13 cellular contexts compared by ENCODE assay signal in genomic region chr5:143495124-143495523, GRCh38.
DNase-seq lines count a peak whose midpoint lies in the region; ATAC-seq, FAIRE-seq and TF ChIP-seq lines count a peak whose summit lies in the region.
"Had no signal": no experiment of that assay in that cellular context is flagged by ENCODE, and none has a peak within 500 bp of the region (broad histone marks: within the 10 kb centered on the region; RNA-seq: fewer than 3 reads in every experiment).

No MANE protein-coding gene starts in this region.

- TF ChIP-seq CTCF in NB4 (IDR thresholded peaks at IDR 0.05; ENCODE audit: low read depth, low read length) (no peak), H1 (IDR thresholded peaks at IDR 0.05; ENCODE audit: control extremely low read depth in 1 of 3, insufficient read depth in 1 of 3, low read depth in 1 of 3, low read length in 3 of 3) (no peak), lower lobe of right lung (IDR thresholded peaks at IDR 0.05) (no peak), GM20000 (IDR thresholded peaks at IDR 0.05; ENCODE audit: extremely low read depth, missing control alignments) (no peak), GM10248 (IDR thresholded peaks at IDR 0.05; ENCODE audit: control extremely low read depth, extremely low read depth, low read depth, missing control alignments) (no peak)

- H3K36me3 ChIP-seq in ACC112 (ENCODE audit: insufficient read depth, low read length) (no peaks in the 10 kb centered on the region), H1 (ENCODE audit: control insufficient read depth in 2 of 4, insufficient read depth in 4 of 4, low read length in 3 of 4) (no peaks in the 10 kb centered on the region), lower lobe of right lung (no peaks in the 10 kb centered on the region)
- H3K36me3 ChIP-seq: neural progenitor cell had no signal

- 94% methylated on average over 2 of the region's 2 CpGs; no CpG with 5 or more reads in 1 of the 2 experiments for WGBS in H1 (ENCODE audit: extremely low coverage in 1 of 2, insufficient coverage in 1 of 2, insufficient read length in 1 of 2, insufficient replicate concordance in 2 of 2, low coverage in 1 of 2, low lambda C conversion rate in 2 of 2, missing lambda C conversion rate in 1 of 2), 2 experiments

- H4K20me1 ChIP-seq in H1 (replicated peaks in 1 of 2; ENCODE audit: control insufficient read depth in 1 of 2, insufficient read depth in 2 of 2, low read length in 2 of 2): no peaks in the 10 kb centered on the region

- no peaks in the 10 kb centered on the region for H3K9me3 ChIP-seq in H1 (ENCODE audit: insufficient read depth in 2 of 2, low read depth in 1 of 2, low read length in 1 of 2)
- H3K9me3 ChIP-seq in lower lobe of right lung: no peaks in the 10 kb centered on the region

- no peak overlapping the region for H2BK12ac ChIP-seq in H1 (ENCODE audit: low read depth, low read length)

- H3K27me3 Mint-ChIP-seq in stimulated activated naive B cell treated with anti-CD40 and anti-IgM and Interleukin-4, amounts not matched to agents 10 μg/mL and 1 μg/mL and 100 μg/mL, for 72 hours: no peaks in the 10 kb centered on the region
- H3K27me3 Mint-ChIP-seq: activated CD4-positive, alpha-beta T cell treated with anti-CD3 and anti-CD28 coated beads for 36 hours had no signal

- no peaks in the 10 kb centered on the region for H3K23me2 ChIP-seq in H1 (ENCODE audit: low read depth, low read length)

- H2AFZ ChIP-seq in ACC112 (ENCODE audit: low read length, unreplicated experiment): no peak overlapping the region
- H2AFZ ChIP-seq in H1 (ENCODE audit: low read length): no peak overlapping the region
- H2AFZ ChIP-seq: neural progenitor cell had no signal

- H4K5ac ChIP-seq in H1 (ENCODE audit: insufficient read length, low read depth, low read length): no peak overlapping the region

- no peak overlapping the region for H3K4me2 ChIP-seq in H1 (ENCODE audit: insufficient read depth in 1 of 2, low read depth in 2 of 2, low read length in 2 of 2)
- H3K4me2 ChIP-seq: neural progenitor cell had no signal

- no peak overlapping the region for H4K91ac ChIP-seq in H1 (replicated peaks; ENCODE audit: insufficient read length, low read length)

- H3K23ac ChIP-seq in H1 (ENCODE audit: insufficient read length): no peak overlapping the region

- DNase-seq in NB4 (ENCODE audit: low read depth) (peak; percentile 34), H1 (ENCODE audit: low read depth in 1 of 2, low spot score in 2 of 2) (no peak), lower lobe of right lung (no peak), GM20000 (ENCODE audit: low spot score) (no peak), SHP77 treated with DMSO at 0.1 percent for 48 hours (lab: John Stamatoyannopoulos, UW) (no peak), GM10248 (ENCODE audit: extremely low spot score) (no peak)
- DNase-seq in stimulated activated naive B cell treated with anti-CD40 and anti-IgM and Interleukin-4, amounts not matched to agents 10 μg/mL and 1 μg/mL and 100 μg/mL, for 72 hours: no peak
- DNase-seq: activated CD4-positive, alpha-beta T cell treated with anti-CD3 and anti-CD28 coated beads for 36 hours had no signal

- H3K9ac ChIP-seq in H1 (replicated peaks in 1 of 4; ENCODE audit: extremely low read depth in 1 of 4, low read depth in 3 of 4, low read length in 3 of 4): no peak overlapping the region
- H3K9ac ChIP-seq: neural progenitor cell had no signal

- H2BK20ac ChIP-seq in H1 (ENCODE audit: low read length): no peak overlapping the region

- no peaks in the 10 kb centered on the region for H3K36me3 Mint-ChIP-seq in stimulated activated naive B cell treated with anti-CD40 and anti-IgM and Interleukin-4, amounts not matched to agents 10 μg/mL and 1 μg/mL and 100 μg/mL, for 72 hours
- H3K36me3 Mint-ChIP-seq: activated naive CD8-positive, alpha-beta T cell; neural progenitor cell had no signal

- H3K79me1 ChIP-seq in H1 (ENCODE audit: low read depth, low read length): no peaks in the 10 kb centered on the region

- H2BK5ac ChIP-seq in H1 (ENCODE audit: low read depth, low read length): no peak overlapping the region

- H3K27ac ChIP-seq in ACC112 (ENCODE audit: low read depth, low read length): peak overlapping the region; percentile 68
- H3K27ac ChIP-seq in H1 (ENCODE audit: low read depth, low read length): no peak overlapping the region
- no peak overlapping the region for H3K27ac ChIP-seq in lower lobe of right lung
- H3K27ac ChIP-seq: neural progenitor cell had no signal

- H3K4me3 ChIP-seq in ACC112 (ENCODE audit: low read depth, low read length) (0 out of 2 replicates have a peak overlapping the region, but pooled peaks have one; percentile 5), NB4 (ENCODE audit: low read depth, low read length) (no peak overlapping the region), H1 (ENCODE audit: extremely low read depth in 1 of 4, insufficient read depth in 2 of 4, low read depth in 3 of 4, low read length in 4 of 4) (no peak overlapping the region), lower lobe of right lung (no peak overlapping the region)
- H3K4me3 ChIP-seq: neural progenitor cell, skin epidermis had no signal

- CTCF ChIA-PET in H1 (lab: Charles Lee; ENCODE audit: partially characterized antibody): interaction anchor here (1.2 kb wide), 1 partner anchor 82 kb away, joined by 3 read pairs; no protein-coding TSS in a partner anchor
- CTCF ChIA-PET in GM10248 (lab: Yijun Ruan, JAX): interaction anchor here (1.3 kb wide), 1 partner anchor 67 kb away, joined by 3 read pairs; no protein-coding TSS in a partner anchor

- no peak overlapping the region for H3K27ac Mint-ChIP-seq in stimulated activated naive B cell treated with anti-CD40 and anti-IgM and Interleukin-4, amounts not matched to agents 10 μg/mL and 1 μg/mL and 100 μg/mL, for 72 hours
- H3K27ac Mint-ChIP-seq: activated CD4-positive, alpha-beta T cell treated with anti-CD3 and anti-CD28 coated beads for 36 hours; activated naive CD8-positive, alpha-beta T cell; neural progenitor cell had no signal

- FAIRE-seq in H1 (lab: Jason Lieb, UNC): no peak
- FAIRE-seq: RCC 7860 had no signal

- H3K14ac ChIP-seq in H1 (ENCODE audit: insufficient read length): no peak overlapping the region

- H3K79me2 ChIP-seq in ACC112 (ENCODE audit: control insufficient read depth, insufficient read depth, low read length, unreplicated experiment) (no peaks in the 10 kb centered on the region), H1 (ENCODE audit: control insufficient read depth in 1 of 2, insufficient read depth in 2 of 2, low read length in 2 of 2) (no peaks in the 10 kb centered on the region)

- no peak overlapping the region for H3K18ac ChIP-seq in H1 (ENCODE audit: extremely low read depth, low read length)

- intact Hi-C loops in lower lobe of right lung (cut with DNase I): no loop called here

- no peak for TF ChIP-seq EP300 in H1 (IDR thresholded peaks at IDR 0.05; ENCODE audit: borderline replicate concordance in 1 of 2, low read depth in 2 of 2, low read length in 2 of 2)

- peak; percentile 62 to 75 for ATAC-seq in lower lobe of right lung
- ATAC-seq in stimulated activated naive B cell treated with anti-CD40 and anti-IgM and Interleukin-4, amounts not matched to agents 10 μg/mL and 1 μg/mL and 100 μg/mL, for 72 hours (replicated peaks): no peak
- ATAC-seq: activated CD4-positive, alpha-beta T cell treated with anti-CD3 and anti-CD28 coated beads for 36 hours had no signal

- no peak overlapping the region for H2BK120ac ChIP-seq in H1 (replicated peaks; ENCODE audit: low read depth, low read length)

- H3K56ac ChIP-seq in H1 (replicated peaks; ENCODE audit: insufficient read length, low read depth, low read length): no peak overlapping the region

- peaks cover 29% of the 10 kb centered on the region for H3K4me1 ChIP-seq in ACC112 (ENCODE audit: control insufficient read depth, insufficient read depth, low read length, unreplicated experiment)
- no peaks in the 10 kb centered on the region for H3K4me1 ChIP-seq in H1 (replicated peaks in 1 of 4; ENCODE audit: control insufficient read depth in 3 of 4, insufficient read depth in 4 of 4, low read length in 3 of 4)
- peaks cover 14% of the 10 kb centered on the region for H3K4me1 ChIP-seq in lower lobe of right lung
- H3K4me1 ChIP-seq: neural progenitor cell had no signal

- H3K4me1 Mint-ChIP-seq in stimulated activated naive B cell treated with anti-CD40 and anti-IgM and Interleukin-4, amounts not matched to agents 10 μg/mL and 1 μg/mL and 100 μg/mL, for 72 hours: no peaks in the 10 kb centered on the region
- H3K4me1 Mint-ChIP-seq: activated CD4-positive, alpha-beta T cell treated with anti-CD3 and anti-CD28 coated beads for 36 hours; neural progenitor cell had no signal

- H3K4me3 Mint-ChIP-seq in stimulated activated naive B cell treated with anti-CD40 and anti-IgM and Interleukin-4, amounts not matched to agents 10 μg/mL and 1 μg/mL and 100 μg/mL, for 72 hours: no peak overlapping the region
- H3K4me3 Mint-ChIP-seq: activated CD4-positive, alpha-beta T cell treated with anti-CD3 and anti-CD28 coated beads for 36 hours; activated naive CD8-positive, alpha-beta T cell; neural progenitor cell had no signal

- H3K27me3 ChIP-seq in ACC112 (ENCODE audit: insufficient read depth, low read length) (no peaks in the 10 kb centered on the region), H1 (replicated peaks in 1 of 4; ENCODE audit: control insufficient read depth in 3 of 4, extremely low read depth in 1 of 4, insufficient read depth in 3 of 4, low read length in 3 of 4) (no peaks in the 10 kb centered on the region), lower lobe of right lung (ENCODE audit: low read depth) (no peaks in the 10 kb centered on the region)
- H3K27me3 ChIP-seq: neural progenitor cell had no signal

- TF ChIP-seq POLR2A in NB4 (IDR thresholded peaks at IDR 0.05; ENCODE audit: extremely low read depth, insufficient read length): no peak
- no peak for TF ChIP-seq POLR2A in H1 (IDR thresholded peaks at IDR 0.05; ENCODE audit: control extremely low read depth in 1 of 2, low read depth in 2 of 2, low read length in 2 of 2)

- H2AK5ac ChIP-seq in H1 (ENCODE audit: low read depth, low read length): no peak overlapping the region

- no peak for TF ChIP-seq RAD21 in H1 (IDR thresholded peaks at IDR 0.05 in 1 of 2, conservative IDR thresholded peaks at IDR 0.05 in 1 of 2; ENCODE audit: low read depth in 2 of 2, low read length in 2 of 2)

- H4K8ac ChIP-seq in H1 (ENCODE audit: extremely low read depth, insufficient read depth, low read length): no peak overlapping the region

- H2BK15ac ChIP-seq in H1 (ENCODE audit: low read length): no peak overlapping the region

- POLR2A ChIA-PET in H1 (lab: Charles Lee; ENCODE audit: partially characterized antibody): no interaction called here
- POLR2A ChIA-PET in GM10248 (lab: Yijun Ruan, JAX): no interaction called here

- H3K4ac ChIP-seq in H1 (replicated peaks; ENCODE audit: insufficient read length, low read depth, low read length): no peak overlapping the region

- peaks cover 0 to 3% of the 10 kb centered on the region in 2 donors for H3K9me3 Mint-ChIP-seq in stimulated activated naive B cell treated with anti-CD40 and anti-IgM and Interleukin-4, amounts not matched to agents 10 μg/mL and 1 μg/mL and 100 μg/mL, for 72 hours
- H3K9me3 Mint-ChIP-seq: neural progenitor cell had no signal

TF ChIP-seq in H1, 55 proteins besides CTCF, POLR2A, EP300 and RAD21:
- TF ChIP-seq CEBPB (IDR thresholded peaks at IDR 0.05; ENCODE audit: low read depth, low read length) (peak; percentile 26; the same call in 1 of the 2 replicates), HDAC2 (IDR thresholded peaks at IDR 0.05; ENCODE audit: borderline replicate concordance in 1 of 2, low read depth in 2 of 2, low read length in 2 of 2) (no peak)

Comparison
In these comparisons a context has a peak if more than half of its experiments do, and no peak if none do; other contexts are left out.
1. ATAC-seq: peak in lower lobe of right lung (2 of 2); none in stimulated activated naive B cell treated with anti-CD40 and anti-IgM and Interleukin-4, amounts not matched to agents 10 μg/mL and 1 μg/mL and 100 μg/mL, for 72 hours (0 of 2).